ENCODE assay signal across 2 cellular contexts in the genomic region with DNA sequence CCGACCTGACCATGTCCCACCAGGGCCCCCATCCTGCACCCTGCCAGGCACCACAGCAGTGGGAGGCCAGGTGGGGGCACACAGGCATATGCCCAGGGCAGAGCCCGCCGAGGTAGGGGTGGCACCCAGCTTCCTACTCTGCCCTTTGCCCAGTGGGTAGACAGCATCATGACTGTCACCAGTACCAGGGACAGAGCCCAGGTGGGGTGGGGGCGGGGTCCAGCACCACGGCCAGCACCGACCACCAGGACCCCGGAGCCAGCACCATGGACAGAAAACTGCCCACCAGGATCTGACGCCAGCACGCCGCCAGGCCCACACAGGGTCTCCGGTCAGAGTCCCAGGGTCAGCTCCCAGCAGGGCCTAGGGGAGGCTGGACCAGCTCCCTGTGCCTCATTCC.
TF ChIP-seq lines count a peak whose summit lies in the region.

No MANE protein-coding gene starts in this region.

TF ChIP-seq in HepG2, 621 proteins besides CTCF, POLR2A, EP300 and RAD21 (continued from another document and continues in another):
- TF ChIP-seq, protein P1, sequence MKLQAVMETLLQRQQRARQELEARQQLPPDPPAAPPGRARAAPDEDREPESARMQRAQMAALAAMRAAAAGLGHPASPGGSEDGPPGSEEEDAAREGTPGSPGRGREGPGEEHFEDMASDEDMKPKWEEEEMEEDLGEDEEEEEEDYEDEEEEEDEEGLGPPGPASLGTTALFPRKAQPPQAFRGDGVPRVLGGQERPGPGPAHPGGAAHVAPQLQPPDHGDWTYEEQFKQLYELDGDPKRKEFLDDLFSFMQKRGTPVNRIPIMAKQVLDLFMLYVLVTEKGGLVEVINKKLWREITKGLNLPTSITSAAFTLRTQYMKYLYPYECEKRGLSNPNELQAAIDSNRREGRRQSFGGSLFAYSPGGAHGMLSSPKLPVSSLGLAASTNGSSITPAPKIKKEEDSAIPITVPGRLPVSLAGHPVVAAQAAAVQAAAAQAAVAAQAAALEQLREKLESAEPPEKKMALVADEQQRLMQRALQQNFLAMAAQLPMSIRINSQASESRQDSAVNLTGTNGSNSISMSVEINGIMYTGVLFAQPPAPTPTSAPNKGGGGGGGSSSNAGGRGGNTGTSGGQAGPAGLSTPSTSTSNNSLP (IDR thresholded peaks at IDR 0.05; ENCODE audit: low read depth, low read length), result no peak
- no peak for TF ChIP-seq SOX13 (IDR thresholded peaks at IDR 0.05)
- 0 out of 4 replicates have a peak, but pooled peaks of 1 of the 2 experiments have one; percentile 21 for TF ChIP-seq SOX13 (CRISPR knock-in tag; conservative IDR thresholded peaks at IDR 0.05 in 1 of 2, IDR thresholded peaks at IDR 0.05 in 1 of 2)
- no peak for TF ChIP-seq ZNF557 (CRISPR knock-in tag; IDR thresholded peaks at IDR 0.05)
- TF ChIP-seq MIXL1 (CRISPR knock-in tag; IDR thresholded peaks at IDR 0.05), result no peak
- TF ChIP-seq MIER3 (CRISPR knock-in tag; IDR thresholded peaks at IDR 0.05; ENCODE audit: borderline replicate concordance), result no peak
- TF ChIP-seq, protein P2, sequence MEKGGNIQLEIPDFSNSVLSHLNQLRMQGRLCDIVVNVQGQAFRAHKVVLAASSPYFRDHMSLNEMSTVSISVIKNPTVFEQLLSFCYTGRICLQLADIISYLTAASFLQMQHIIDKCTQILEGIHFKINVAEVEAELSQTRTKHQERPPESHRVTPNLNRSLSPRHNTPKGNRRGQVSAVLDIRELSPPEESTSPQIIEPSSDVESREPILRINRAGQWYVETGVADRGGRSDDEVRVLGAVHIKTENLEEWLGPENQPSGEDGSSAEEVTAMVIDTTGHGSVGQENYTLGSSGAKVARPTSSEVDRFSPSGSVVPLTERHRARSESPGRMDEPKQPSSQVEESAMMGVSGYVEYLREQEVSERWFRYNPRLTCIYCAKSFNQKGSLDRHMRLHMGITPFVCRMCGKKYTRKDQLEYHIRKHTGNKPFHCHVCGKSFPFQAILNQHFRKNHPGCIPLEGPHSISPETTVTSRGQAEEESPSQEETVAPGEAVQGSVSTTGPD (CRISPR knock-in tag; IDR thresholded peaks at IDR 0.05), result 0 out of 2 replicates have a peak, but pooled peaks have one; percentile 64
- TF ChIP-seq ZNF354B (CRISPR knock-in tag; IDR thresholded peaks at IDR 0.05), result no peak
- TF ChIP-seq, protein P3, sequence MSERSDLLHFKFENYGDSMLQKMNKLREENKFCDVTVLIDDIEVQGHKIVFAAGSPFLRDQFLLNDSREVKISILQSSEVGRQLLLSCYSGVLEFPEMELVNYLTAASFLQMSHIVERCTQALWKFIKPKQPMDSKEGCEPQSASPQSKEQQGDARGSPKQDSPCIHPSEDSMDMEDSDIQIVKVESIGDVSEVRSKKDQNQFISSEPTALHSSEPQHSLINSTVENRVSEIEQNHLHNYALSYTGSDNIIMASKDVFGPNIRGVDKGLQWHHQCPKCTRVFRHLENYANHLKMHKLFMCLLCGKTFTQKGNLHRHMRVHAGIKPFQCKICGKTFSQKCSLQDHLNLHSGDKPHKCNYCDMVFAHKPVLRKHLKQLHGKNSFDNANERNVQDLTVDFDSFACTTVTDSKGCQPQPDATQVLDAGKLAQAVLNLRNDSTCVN (CRISPR knock-in tag; IDR thresholded peaks at IDR 0.05; ENCODE audit: borderline replicate concordance), result peak; percentile 75
- TF ChIP-seq, protein P4, sequence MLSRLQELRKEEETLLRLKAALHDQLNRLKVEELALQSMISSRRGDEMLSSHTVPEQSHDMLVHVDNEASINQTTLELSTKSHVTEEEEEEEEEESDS (CRISPR knock-in tag; IDR thresholded peaks at IDR 0.05; ENCODE audit: borderline replicate concordance), result peak; percentile 36; the same call in 1 of the 2 replicates
- peak; percentile 63; the same call in 1 of the 2 replicates for TF ChIP-seq AHR (CRISPR knock-in tag; IDR thresholded peaks at IDR 0.05)
- TF ChIP-seq ZNF878 (CRISPR knock-in tag; IDR thresholded peaks at IDR 0.05), result no peak
- TF ChIP-seq ZZZ3 (CRISPR knock-in tag; IDR thresholded peaks at IDR 0.05; ENCODE audit: borderline replicate concordance), result no peak
- no peak for TF ChIP-seq ZNF737 (CRISPR knock-in tag; IDR thresholded peaks at IDR 0.05; ENCODE audit: borderline replicate concordance)
- 0 out of 2 replicates have a peak, but pooled peaks have one; percentile 37 for TF ChIP-seq ZNF670 (CRISPR knock-in tag; IDR thresholded peaks at IDR 0.05; ENCODE audit: borderline replicate concordance)
- peak; percentile 65; the same call in 1 of the 2 replicates for TF ChIP-seq SMAD3 (CRISPR knock-in tag; IDR thresholded peaks at IDR 0.05)
- no peak for TF ChIP-seq LCORL (IDR thresholded peaks at IDR 0.05)
- no peak for TF ChIP-seq LCORL (CRISPR knock-in tag; IDR thresholded peaks at IDR 0.05)

TF ChIP-seq in WTC11, 78 proteins besides CTCF, POLR2A, EP300 and RAD21 (continued from another document):
- TF ChIP-seq, protein P5, sequence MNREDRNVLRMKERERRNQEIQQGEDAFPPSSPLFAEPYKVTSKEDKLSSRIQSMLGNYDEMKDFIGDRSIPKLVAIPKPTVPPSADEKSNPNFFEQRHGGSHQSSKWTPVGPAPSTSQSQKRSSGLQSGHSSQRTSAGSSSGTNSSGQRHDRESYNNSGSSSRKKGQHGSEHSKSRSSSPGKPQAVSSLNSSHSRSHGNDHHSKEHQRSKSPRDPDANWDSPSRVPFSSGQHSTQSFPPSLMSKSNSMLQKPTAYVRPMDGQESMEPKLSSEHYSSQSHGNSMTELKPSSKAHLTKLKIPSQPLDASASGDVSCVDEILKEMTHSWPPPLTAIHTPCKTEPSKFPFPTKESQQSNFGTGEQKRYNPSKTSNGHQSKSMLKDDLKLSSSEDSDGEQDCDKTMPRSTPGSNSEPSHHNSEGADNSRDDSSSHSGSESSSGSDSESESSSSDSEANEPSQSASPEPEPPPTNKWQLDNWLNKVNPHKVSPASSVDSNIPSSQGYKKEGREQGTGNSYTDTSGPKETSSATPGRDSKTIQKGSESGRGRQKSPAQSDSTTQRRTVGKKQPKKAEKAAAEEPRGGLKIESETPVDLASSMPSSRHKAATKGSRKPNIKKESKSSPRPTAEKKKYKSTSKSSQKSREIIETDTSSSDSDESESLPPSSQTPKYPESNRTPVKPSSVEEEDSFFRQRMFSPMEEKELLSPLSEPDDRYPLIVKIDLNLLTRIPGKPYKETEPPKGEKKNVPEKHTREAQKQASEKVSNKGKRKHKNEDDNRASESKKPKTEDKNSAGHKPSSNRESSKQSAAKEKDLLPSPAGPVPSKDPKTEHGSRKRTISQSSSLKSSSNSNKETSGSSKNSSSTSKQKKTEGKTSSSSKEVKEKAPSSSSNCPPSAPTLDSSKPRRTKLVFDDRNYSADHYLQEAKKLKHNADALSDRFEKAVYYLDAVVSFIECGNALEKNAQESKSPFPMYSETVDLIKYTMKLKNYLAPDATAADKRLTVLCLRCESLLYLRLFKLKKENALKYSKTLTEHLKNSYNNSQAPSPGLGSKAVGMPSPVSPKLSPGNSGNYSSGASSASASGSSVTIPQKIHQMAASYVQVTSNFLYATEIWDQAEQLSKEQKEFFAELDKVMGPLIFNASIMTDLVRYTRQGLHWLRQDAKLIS (CRISPR knock-in tag; IDR thresholded peaks at IDR 0.05; ENCODE audit: borderline replicate concordance), result peak; percentile 99; the same call in 1 of the 2 replicates
- TF ChIP-seq FOXJ3 (CRISPR knock-in tag; IDR thresholded peaks at IDR 0.05; ENCODE audit: borderline replicate concordance) (peak; percentile 99), CBFB (CRISPR knock-in tag; IDR thresholded peaks at IDR 0.05; ENCODE audit: low read depth) (peak; percentile 100), SOX15 (CRISPR knock-in tag; IDR thresholded peaks at IDR 0.05) (no peak), OVOL2 (CRISPR knock-in tag; IDR thresholded peaks at IDR 0.05; ENCODE audit: borderline replicate concordance) (no peak), ESRRA (CRISPR knock-in tag; IDR thresholded peaks at IDR 0.05; ENCODE audit: borderline replicate concordance) (peak; percentile 100), ZNF396 (CRISPR knock-in tag; IDR thresholded peaks at IDR 0.05; ENCODE audit: borderline replicate concordance) (peak; percentile 94; the same call in 1 of the 2 replicates)
- TF ChIP-seq, protein P6, sequence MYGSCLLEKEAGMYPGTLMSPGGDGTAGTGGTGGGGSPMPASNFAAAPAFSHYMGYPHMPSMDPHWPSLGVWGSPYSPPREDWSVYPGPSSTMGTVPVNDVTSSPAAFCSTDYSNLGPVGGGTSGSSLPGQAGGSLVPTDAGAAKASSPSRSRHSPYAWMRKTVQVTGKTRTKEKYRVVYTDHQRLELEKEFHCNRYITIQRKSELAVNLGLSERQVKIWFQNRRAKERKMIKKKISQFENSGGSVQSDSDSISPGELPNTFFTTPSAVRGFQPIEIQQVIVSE (CRISPR knock-in tag; IDR thresholded peaks at IDR 0.05; ENCODE audit: borderline replicate concordance), result no peak
- TF ChIP-seq, protein P7, sequence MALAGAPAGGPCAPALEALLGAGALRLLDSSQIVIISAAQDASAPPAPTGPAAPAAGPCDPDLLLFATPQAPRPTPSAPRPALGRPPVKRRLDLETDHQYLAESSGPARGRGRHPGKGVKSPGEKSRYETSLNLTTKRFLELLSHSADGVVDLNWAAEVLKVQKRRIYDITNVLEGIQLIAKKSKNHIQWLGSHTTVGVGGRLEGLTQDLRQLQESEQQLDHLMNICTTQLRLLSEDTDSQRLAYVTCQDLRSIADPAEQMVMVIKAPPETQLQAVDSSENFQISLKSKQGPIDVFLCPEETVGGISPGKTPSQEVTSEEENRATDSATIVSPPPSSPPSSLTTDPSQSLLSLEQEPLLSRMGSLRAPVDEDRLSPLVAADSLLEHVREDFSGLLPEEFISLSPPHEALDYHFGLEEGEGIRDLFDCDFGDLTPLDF (CRISPR knock-in tag; IDR thresholded peaks at IDR 0.05), result peak; percentile 100
- TF ChIP-seq, protein P8, sequence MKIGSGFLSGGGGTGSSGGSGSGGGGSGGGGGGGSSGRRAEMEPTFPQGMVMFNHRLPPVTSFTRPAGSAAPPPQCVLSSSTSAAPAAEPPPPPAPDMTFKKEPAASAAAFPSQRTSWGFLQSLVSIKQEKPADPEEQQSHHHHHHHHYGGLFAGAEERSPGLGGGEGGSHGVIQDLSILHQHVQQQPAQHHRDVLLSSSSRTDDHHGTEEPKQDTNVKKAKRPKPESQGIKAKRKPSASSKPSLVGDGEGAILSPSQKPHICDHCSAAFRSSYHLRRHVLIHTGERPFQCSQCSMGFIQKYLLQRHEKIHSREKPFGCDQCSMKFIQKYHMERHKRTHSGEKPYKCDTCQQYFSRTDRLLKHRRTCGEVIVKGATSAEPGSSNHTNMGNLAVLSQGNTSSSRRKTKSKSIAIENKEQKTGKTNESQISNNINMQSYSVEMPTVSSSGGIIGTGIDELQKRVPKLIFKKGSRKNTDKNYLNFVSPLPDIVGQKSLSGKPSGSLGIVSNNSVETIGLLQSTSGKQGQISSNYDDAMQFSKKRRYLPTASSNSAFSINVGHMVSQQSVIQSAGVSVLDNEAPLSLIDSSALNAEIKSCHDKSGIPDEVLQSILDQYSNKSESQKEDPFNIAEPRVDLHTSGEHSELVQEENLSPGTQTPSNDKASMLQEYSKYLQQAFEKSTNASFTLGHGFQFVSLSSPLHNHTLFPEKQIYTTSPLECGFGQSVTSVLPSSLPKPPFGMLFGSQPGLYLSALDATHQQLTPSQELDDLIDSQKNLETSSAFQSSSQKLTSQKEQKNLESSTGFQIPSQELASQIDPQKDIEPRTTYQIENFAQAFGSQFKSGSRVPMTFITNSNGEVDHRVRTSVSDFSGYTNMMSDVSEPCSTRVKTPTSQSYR (CRISPR knock-in tag; IDR thresholded peaks at IDR 0.05), result peak; percentile 100
